In genomic region chr12:26937863-26938659, GRCh38 we compare ENCODE assay signal across 8 cellular contexts. TPM values are rescaled to one million over a fixed set of nuclear protein-coding genes. Genes with fewer than 3 reads are reported as not detected.
A peak's percentile ranks its signal among the peaks of the same experiment; 100 is the strongest.
DNase-seq lines count a peak whose midpoint lies in the region; ATAC-seq and TF ChIP-seq lines count a peak whose summit lies in the region.

TSS of gene FGFR1OP2 (plus strand) at chr12:26938470. CDS start at chr12:26954159, 15,689 bp downstream.
A gene with protein sequence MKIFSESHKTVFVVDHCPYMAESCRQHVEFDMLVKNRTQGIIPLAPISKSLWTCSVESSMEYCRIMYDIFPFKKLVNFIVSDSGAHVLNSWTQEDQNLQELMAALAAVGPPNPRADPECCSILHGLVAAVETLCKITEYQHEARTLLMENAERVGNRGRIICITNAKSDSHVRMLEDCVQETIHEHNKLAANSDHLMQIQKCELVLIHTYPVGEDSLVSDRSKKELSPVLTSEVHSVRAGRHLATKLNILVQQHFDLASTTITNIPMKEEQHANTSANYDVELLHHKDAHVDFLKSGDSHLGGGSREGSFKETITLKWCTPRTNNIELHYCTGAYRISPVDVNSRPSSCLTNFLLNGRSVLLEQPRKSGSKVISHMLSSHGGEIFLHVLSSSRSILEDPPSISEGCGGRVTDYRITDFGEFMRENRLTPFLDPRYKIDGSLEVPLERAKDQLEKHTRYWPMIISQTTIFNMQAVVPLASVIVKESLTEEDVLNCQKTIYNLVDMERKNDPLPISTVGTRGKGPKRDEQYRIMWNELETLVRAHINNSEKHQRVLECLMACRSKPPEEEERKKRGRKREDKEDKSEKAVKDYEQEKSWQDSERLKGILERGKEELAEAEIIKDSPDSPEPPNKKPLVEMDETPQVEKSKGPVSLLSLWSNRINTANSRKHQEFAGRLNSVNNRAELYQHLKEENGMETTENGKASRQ (minus strand): TSS chr12:26937981. CDS start chr12:26936803, 1,178 bp downstream.

- no peak for TF ChIP-seq CTCF in KMS-11 (conservative IDR thresholded peaks at IDR 0.05; ENCODE audit: low read depth, low read length)
- TF ChIP-seq CTCF in Peyer's patch (IDR thresholded peaks at IDR 0.05): no peak

- H3K36me3 ChIP-seq in KMS-11 (ENCODE audit: insufficient read depth) (no peaks in the 10 kb centered on the region), Peyer's patch (no peaks in the 10 kb centered on the region), muscle layer of duodenum (ENCODE audit: control insufficient read depth in 1 of 2, insufficient read depth in 2 of 2, low read length in 2 of 2) (no peaks in the 10 kb centered on the region)

- no peaks in the 10 kb centered on the region for H3K9me3 ChIP-seq in Peyer's patch
- no peaks in the 10 kb centered on the region for H3K9me3 ChIP-seq in muscle layer of duodenum (ENCODE audit: control insufficient read depth in 1 of 2, low read length in 2 of 2)

- H3K9ac ChIP-seq in KMS-11: peak within 1 kb of the TSS; percentile 86

- peak; percentile 73 for ATAC-seq in GM21737 (IDR thresholded peaks at IDR 0.05; ENCODE audit: unreplicated experiment)
- ATAC-seq in esophagus mucosa: peak; percentile 98

- peaks cover 87% of the 10 kb centered on the region for H3K79me2 ChIP-seq in KMS-11 (ENCODE audit: insufficient read depth, low read depth)

- H4K20me1 ChIP-seq in KMS-11 (ENCODE audit: insufficient read depth): no peaks in the 10 kb centered on the region; the same call in 1 of the 2 replicates

- DNase-seq in DMS53 treated with DMSO at 0.1 percent for 48 hours (lab: John Stamatoyannopoulos, UW; ENCODE audit: unreplicated experiment) (peak; percentile 100), Peyer's patch (peak; percentile 97 to 99 (median 98))
- peak; percentile 99 for DNase-seq in activated T-cell treated with anti-CD3 and anti-CD28 coated beads, Interleukin-2, amount 50 U/mL, for 48 hours
- DNase-seq in stimulated activated CD8-positive, alpha-beta memory T cell treated with anti-CD3 and anti-CD28 coated beads, Interleukin-7, amount 100 ng/mL, for 4 hours (ENCODE audit: low read depth in 2 of 2): peak; percentile 94 to 95

- H3K4me1 ChIP-seq in KMS-11 (ENCODE audit: low read depth, poor library complexity, severe bottlenecking) (peaks cover 50% of the 10 kb centered on the region), Peyer's patch (peaks cover 0 to 37% (median 5%) of the 10 kb centered on the region in 4 donors), muscle layer of duodenum (ENCODE audit: control insufficient read depth in 1 of 2, insufficient read depth in 2 of 2, low read length in 2 of 2) (peaks cover 10 to 49% of the 10 kb centered on the region in 2 donors)

- H2AFZ ChIP-seq in KMS-11 (ENCODE audit: low read depth): peak within 1 kb of the TSS; percentile 84

- H3K27me3 ChIP-seq in KMS-11 (ENCODE audit: insufficient read depth, low read depth) (no peaks in the 10 kb centered on the region), Peyer's patch (no peaks in the 10 kb centered on the region), muscle layer of duodenum (ENCODE audit: low read depth, low read length) (no peaks in the 10 kb centered on the region)

- peak; percentile 96 for TF ChIP-seq POLR2A in Peyer's patch (IDR thresholded peaks at IDR 0.05)

- peak within 1 kb of the TSS; percentile 94 for H3K4me2 ChIP-seq in KMS-11

- no peak within 1 kb of the TSS for H3K4me3 ChIP-seq in KMS-11 (IDR thresholded peaks at IDR 0.05; ENCODE audit: insufficient read depth, low read depth, low read length)
- peak within 1 kb of the TSS; percentile 68 to 90 (median 88) for H3K4me3 ChIP-seq in Peyer's patch
- peak within 1 kb of the TSS; percentile 79 to 99 for H3K4me3 ChIP-seq in muscle layer of duodenum (ENCODE audit: low read depth in 1 of 2, low read length in 2 of 2)

- peak within 1 kb of the TSS; percentile 71 for H3K27ac ChIP-seq in KMS-11
- peak within 1 kb of the TSS; percentile 93 to 95 (median 94) for H3K27ac ChIP-seq in Peyer's patch
- peak within 1 kb of the TSS; percentile 84 for H3K27ac ChIP-seq in muscle layer of duodenum (ENCODE audit: low read length)

RNA-seq across cellular contexts. Expression of gene FGFR1OP2, which starts in this region (rescaled TPM):
- total RNA-seq in Peyer's patch (10 to 100 TPM; 49.5 to 94.9 (median 65.4) TPM), esophagus mucosa (20.3 TPM)

RNA-seq across cellular contexts. Expression of the second gene that starts in this region (rescaled TPM):
- total RNA-seq in Peyer's patch (10 to 100 TPM in 2 of 4 donors, 1 to 10 TPM in 2; 4.3 to 22.3 (median 11.9) TPM), esophagus mucosa (20.2 TPM)
